28 cellular contexts compared by ENCODE assay signal in the genomic region with DNA sequence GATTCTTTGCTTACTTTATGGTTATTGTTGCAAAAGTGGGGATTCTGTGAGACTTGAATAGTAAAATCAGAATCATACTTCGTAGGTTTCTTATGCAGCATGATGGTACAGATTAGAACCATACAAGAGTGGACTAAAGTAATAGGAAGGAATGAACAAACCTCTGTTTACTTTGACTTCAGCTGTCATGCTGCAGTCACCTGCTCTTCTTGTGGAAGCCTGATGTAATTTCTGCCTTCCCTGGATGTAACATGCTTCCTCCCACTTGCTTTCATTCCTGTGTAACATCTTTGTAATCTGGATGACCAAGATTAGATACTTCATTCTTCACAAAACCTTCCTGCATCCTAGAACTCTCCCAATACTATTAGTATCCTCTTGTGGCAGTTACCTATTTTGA.
"Had no signal": no experiment of that assay in that cellular context is flagged by ENCODE, and none has a peak within 500 bp of the region (broad histone marks: within the 10 kb centered on the region; RNA-seq: fewer than 3 reads in every experiment).

No MANE protein-coding gene starts in this region.

- H3K27me3 ChIP-seq: colonic mucosa, esophagus squamous epithelium, heart right ventricle, neutrophil, transverse colon, vagina had no signal

- H3K4me2 ChIP-seq: smooth muscle cell had no signal

- H3K4me1 ChIP-seq: colonic mucosa, esophagus squamous epithelium, heart right ventricle, lower lobe of right lung, parathyroid adenoma, transverse colon, vagina had no signal

- H3K4me1 Mint-ChIP-seq: natural killer cell; neural crest cell; stimulated activated memory B cell treated with anti-CD40 and anti-IgM and Interleukin-4, amounts not matched to agents 10 μg/mL and 1 μg/mL and 100 μg/mL, for 72 hours had no signal

- H3K27ac ChIP-seq: colonic mucosa, esophagus squamous epithelium, heart right ventricle, lower lobe of right lung, neutrophil, parathyroid adenoma, transverse colon, vagina had no signal

- ATAC-seq: heart right ventricle; left colon; left ventricle myocardium superior; lower lobe of right lung; natural killer cell; sciatic nerve; stimulated activated memory B cell treated with anti-CD40 and anti-IgM and Interleukin-4, amounts not matched to agents 10 μg/mL and 1 μg/mL and 100 μg/mL, for 72 hours; stimulated activated naive CD8-positive, alpha-beta T cell treated with anti-CD3 and anti-CD28 coated beads, Interleukin-15, Interleukin-2, amounts not matched to agents 100 U/mL and 50 U/mL, for 24 hours had no signal

- H3K9me3 Mint-ChIP-seq: dendritic cell treated with granulocyte-macrophage colony-stimulating factor and Interleukin-4, amounts not matched to agents 40 ng/mL and 50 ng/mL, for 4 days; natural killer cell; stimulated activated memory B cell treated with anti-CD40 and anti-IgM and Interleukin-4, amounts not matched to agents 10 μg/mL and 1 μg/mL and 100 μg/mL, for 72 hours had no signal

- H2AFZ ChIP-seq: parathyroid adenoma had no signal

- H3K27ac Mint-ChIP-seq: dendritic cell treated with granulocyte-macrophage colony-stimulating factor and Interleukin-4, amounts not matched to agents 40 ng/mL and 50 ng/mL, for 4 days; natural killer cell; progenitor cell of endocrine pancreas; stimulated activated memory B cell treated with anti-CD40 and anti-IgM and Interleukin-4, amounts not matched to agents 10 μg/mL and 1 μg/mL and 100 μg/mL, for 72 hours had no signal

- H3K36me3 Mint-ChIP-seq: natural killer cell had no signal

- H3K79me2 ChIP-seq: parathyroid adenoma had no signal

- DNase-seq: colonic mucosa; effector memory CD4-positive, alpha-beta T cell; erythroblast; esophagus squamous epithelium; foreskin melanocyte; glutamatergic neuron; heart right ventricle; hippocampal formation; kidney glomerular epithelial cell; left colon; left ventricle myocardium superior; lower lobe of right lung; natural killer cell; stimulated activated CD4-positive, alpha-beta T cell treated with anti-CD3 and anti-CD28 coated beads, Interleukin-12 subunit alpha, Interleukin-12 subunit beta, amount 100 ng/mL, for 4 hours; stimulated activated CD4-positive, alpha-beta T cell treated with anti-CD3 and anti-CD28 coated beads, Interleukin-1b, Interleukin-23, amount 100 ng/mL, for 48 hours; stimulated activated CD4-positive, alpha-beta T cell treated with anti-CD3 and anti-CD28 coated beads, Interleukin-4, amount 100 ng/mL, for 24 hours; stimulated activated naive CD8-positive, alpha-beta T cell treated with anti-CD3 and anti-CD28 coated beads, Interleukin-15, Interleukin-2, amounts not matched to agents 100 U/mL and 50 U/mL, for 24 hours; substantia nigra; transverse colon had no signal

- H3K4me3 ChIP-seq: colonic mucosa, esophagus squamous epithelium, heart right ventricle, lower lobe of right lung, smooth muscle cell, transverse colon, vagina had no signal

- H3K4me3 Mint-ChIP-seq: dendritic cell treated with granulocyte-macrophage colony-stimulating factor and Interleukin-4, amounts not matched to agents 40 ng/mL and 50 ng/mL, for 4 days; natural killer cell; neural crest cell; stimulated activated memory B cell treated with anti-CD40 and anti-IgM and Interleukin-4, amounts not matched to agents 10 μg/mL and 1 μg/mL and 100 μg/mL, for 72 hours had no signal

- H3K9me3 ChIP-seq: colonic mucosa, esophagus squamous epithelium, lower lobe of right lung, neutrophil, transverse colon, vagina had no signal

- H3K9ac ChIP-seq: parathyroid adenoma had no signal

- H3K27me3 Mint-ChIP-seq: dendritic cell treated with granulocyte-macrophage colony-stimulating factor and Interleukin-4, amounts not matched to agents 40 ng/mL and 50 ng/mL, for 4 days; progenitor cell of endocrine pancreas; stimulated activated memory B cell treated with anti-CD40 and anti-IgM and Interleukin-4, amounts not matched to agents 10 μg/mL and 1 μg/mL and 100 μg/mL, for 72 hours had no signal

- H3K36me3 ChIP-seq: colonic mucosa, neutrophil, vagina had no signal
